Comparison of ENCODE assay signal across 25 cellular contexts in the genomic region with DNA sequence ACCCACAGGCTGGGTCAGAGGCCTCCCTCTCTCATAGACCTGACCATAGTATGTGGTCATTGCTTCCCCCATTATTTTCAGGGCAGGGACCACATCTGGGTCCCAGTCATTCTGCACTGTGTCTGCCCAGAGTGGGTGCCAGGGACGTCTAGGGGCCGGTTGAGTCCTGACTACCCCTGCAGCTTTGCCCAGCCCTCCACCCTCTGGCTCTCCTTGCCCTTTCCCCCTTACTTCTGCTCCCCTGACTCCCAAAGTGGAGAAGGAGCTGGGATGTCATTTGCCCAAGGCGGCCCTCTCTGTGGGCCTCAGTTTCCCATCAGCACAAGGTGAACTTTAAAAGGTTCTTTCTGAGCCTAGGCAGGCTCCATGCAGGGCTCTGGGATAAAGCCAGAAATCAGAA. TPM values are rescaled to one million over a fixed set of nuclear protein-coding genes. Genes with fewer than 3 reads are reported as not detected.
A peak's percentile ranks its signal among the peaks of the same experiment; 100 is the strongest.
DNase-seq lines count a peak whose midpoint lies in the region; ATAC-seq and TF ChIP-seq lines count a peak whose summit lies in the region.
"Had no signal": no experiment of that assay in that cellular context is flagged by ENCODE, and none has a peak within 500 bp of the region (broad histone marks: within the 10 kb centered on the region; RNA-seq: fewer than 3 reads in every experiment).

No MANE protein-coding gene starts in this region.

- no peaks in the 10 kb centered on the region for H3K9me3 Mint-ChIP-seq in activated naive CD8-positive, alpha-beta T cell treated with anti-CD3 and anti-CD28 coated beads, Interleukin-2, amount 10 ng/mL, durations not matched to agents 7 days and 5 days
- H3K9me3 Mint-ChIP-seq in activated naive CD8-positive, alpha-beta T cell treated with anti-CD3 and anti-CD28 coated beads, Interleukin-2, amount 50 U/mL, for 24 hours, result no peaks in the 10 kb centered on the region
- H3K9me3 Mint-ChIP-seq: activated naive CD4-positive, alpha-beta T cell treated with anti-CD3 and anti-CD28 coated beads, Interleukin-2, amount 50 U/mL, for 24 hours; IgD-negative memory B cell; T-helper 2 cell treated with Interferon-gamma antibody and Interleukin-4, amounts not matched to agents 5 μg/mL and 100 μg/mL, for 36 hours; type B pancreatic cell had no signal

- ATAC-seq in activated naive CD8-positive, alpha-beta T cell treated with anti-CD3 and anti-CD28 coated beads, Interleukin-2, amount 10 ng/mL, durations not matched to agents 7 days and 5 days (ENCODE audit: low read depth), result no peak
- no peak for ATAC-seq in activated naive CD8-positive, alpha-beta T cell treated with anti-CD3 and anti-CD28 coated beads, Interleukin-2, amount 50 U/mL, for 24 hours
- ATAC-seq in T-helper 17 cell (no peak), HG02981 (IDR thresholded peaks at IDR 0.05; ENCODE audit: unreplicated experiment) (no peak)
- ATAC-seq: HCT116, left lung, Panc1 had no signal

- H3K4me1 ChIP-seq in esophagus (ENCODE audit: control insufficient read depth in 2 of 2, insufficient read depth in 2 of 2, low read length in 1 of 2), result peaks cover 7 to 14% of the 10 kb centered on the region in 2 donors
- peaks cover 20% of the 10 kb centered on the region for H3K4me1 ChIP-seq in suprapubic skin

- no peak for TF ChIP-seq CTCF in suprapubic skin (IDR thresholded peaks at IDR 0.05)

- no peak for TF ChIP-seq EP300 in suprapubic skin (IDR thresholded peaks at IDR 0.05)

- no peak for DNase-seq in activated naive CD8-positive, alpha-beta T cell treated with anti-CD3 and anti-CD28 coated beads, Interleukin-2, amount 10 ng/mL, durations not matched to agents 7 days and 5 days
- no peak for DNase-seq in activated naive CD8-positive, alpha-beta T cell treated with anti-CD3 and anti-CD28 coated beads, Interleukin-2, amount 50 U/mL, for 24 hours
- DNase-seq in T-helper 17 cell (no peak), suprapubic skin (ENCODE audit: low spot score in 2 of 2) (peak; percentile 8 to 53), H7 (no peak)
- no peak for DNase-seq in activated CD4-positive, alpha-beta T cell treated with anti-CD3 and anti-CD28 coated beads, Interleukin-2, amount 50 U/mL, for 48 hours
- DNase-seq: DMS153; effector CD4-positive, alpha-beta T cell; mesenchymal stem cell; NCI-H1436; NCI-H2081 treated with DMSO at 0.1 percent for 48 hours; NCI-H345; SHP77 had no signal

- H3K9me3 ChIP-seq in T-helper 17 cell (ENCODE audit: control insufficient read depth, low read length, poor library complexity, severe bottlenecking) (no peaks in the 10 kb centered on the region), esophagus (ENCODE audit: control insufficient read depth in 2 of 2, insufficient read depth in 1 of 2, low read depth in 1 of 2, low read length in 1 of 2) (no peaks in the 10 kb centered on the region), suprapubic skin (no peaks in the 10 kb centered on the region)
- H3K9me3 ChIP-seq: left lung, right lobe of liver had no signal

- no peaks in the 10 kb centered on the region for H3K36me3 ChIP-seq in esophagus (ENCODE audit: control insufficient read depth in 2 of 2, insufficient read depth in 2 of 2, low read length in 1 of 2)
- H3K36me3 ChIP-seq in suprapubic skin, result no peaks in the 10 kb centered on the region
- no peaks in the 10 kb centered on the region for H3K36me3 ChIP-seq in H7 (replicated peaks; ENCODE audit: control insufficient read depth, insufficient read depth, low read length)
- H3K36me3 ChIP-seq: left lung, right lobe of liver had no signal

- peak overlapping the region; percentile 42 for H3K27ac Mint-ChIP-seq in activated naive CD8-positive, alpha-beta T cell treated with anti-CD3 and anti-CD28 coated beads, Interleukin-2, amount 10 ng/mL, durations not matched to agents 7 days and 5 days
- no peak overlapping the region for H3K27ac Mint-ChIP-seq in activated naive CD8-positive, alpha-beta T cell treated with anti-CD3 and anti-CD28 coated beads, Interleukin-2, amount 50 U/mL, for 24 hours
- peak overlapping the region; percentile 75 for H3K27ac Mint-ChIP-seq in T-helper 17 cell
- H3K27ac Mint-ChIP-seq: IgD-negative memory B cell; T-helper 2 cell treated with Interferon-gamma antibody and Interleukin-4, amounts not matched to agents 5 μg/mL and 100 μg/mL, for 36 hours; type B pancreatic cell had no signal

- no peak for TF ChIP-seq POLR2A in suprapubic skin (IDR thresholded peaks at IDR 0.05)

- no peaks in the 10 kb centered on the region for H3K27me3 Mint-ChIP-seq in activated naive CD8-positive, alpha-beta T cell treated with anti-CD3 and anti-CD28 coated beads, Interleukin-2, amount 10 ng/mL, durations not matched to agents 7 days and 5 days
- no peaks in the 10 kb centered on the region for H3K27me3 Mint-ChIP-seq in activated naive CD8-positive, alpha-beta T cell treated with anti-CD3 and anti-CD28 coated beads, Interleukin-2, amount 50 U/mL, for 24 hours
- no peaks in the 10 kb centered on the region for H3K27me3 Mint-ChIP-seq in T-helper 17 cell
- H3K27me3 Mint-ChIP-seq: activated naive CD4-positive, alpha-beta T cell treated with anti-CD3 and anti-CD28 coated beads, Interleukin-2, amount 50 U/mL, for 24 hours; IgD-negative memory B cell had no signal

- H3K27ac ChIP-seq in esophagus (ENCODE audit: low read depth in 2 of 2, low read length in 1 of 2), result peak overlapping the region; percentile 65 to 97
- H3K27ac ChIP-seq in suprapubic skin, result no peak overlapping the region
- H3K27ac ChIP-seq: left lung had no signal

- POLR2A ChIA-PET in activated naive CD8-positive, alpha-beta T cell treated with anti-CD3 and anti-CD28 coated beads, Interleukin-2, amount 10 ng/mL, durations not matched to agents 7 days and 5 days (lab: Charles Lee), result no interaction called here

- H3K4me3 ChIP-seq in esophagus (ENCODE audit: low read depth in 1 of 2, low read length in 2 of 2) (no peak overlapping the region), suprapubic skin (no peak overlapping the region), H7 (ENCODE audit: insufficient read depth, low read depth, low read length) (no peak overlapping the region)
- H3K4me3 ChIP-seq: left lung, right lobe of liver had no signal

- WGBS in esophagus, 2 donors, result 94 to 97% methylated on average over 3 of the region's 3 CpGs
- WGBS in suprapubic skin, result 93% methylated on average over 3 of the region's 3 CpGs

- H3K27me3 ChIP-seq in esophagus (ENCODE audit: control insufficient read depth in 1 of 2, insufficient read depth in 2 of 2, low read length in 2 of 2) (no peaks in the 10 kb centered on the region), suprapubic skin (peaks cover 16% of the 10 kb centered on the region), H7 (ENCODE audit: control insufficient read depth, insufficient read depth, low read length) (peaks cover 12% of the 10 kb centered on the region)
- H3K27me3 ChIP-seq: right lobe of liver had no signal

- H3K36me3 Mint-ChIP-seq in activated naive CD8-positive, alpha-beta T cell treated with anti-CD3 and anti-CD28 coated beads, Interleukin-2, amount 10 ng/mL, durations not matched to agents 7 days and 5 days, result no peaks in the 10 kb centered on the region
- H3K36me3 Mint-ChIP-seq in activated naive CD8-positive, alpha-beta T cell treated with anti-CD3 and anti-CD28 coated beads, Interleukin-2, amount 50 U/mL, for 24 hours (ENCODE audit: low read depth), result no peaks in the 10 kb centered on the region
- H3K36me3 Mint-ChIP-seq in T-helper 17 cell (ENCODE audit: low read depth), result no peaks in the 10 kb centered on the region
- H3K36me3 Mint-ChIP-seq: activated naive CD4-positive, alpha-beta T cell treated with anti-CD3 and anti-CD28 coated beads, Interleukin-2, amount 50 U/mL, for 24 hours; IgD-negative memory B cell; type B pancreatic cell had no signal

- no peak overlapping the region for H3K4me3 Mint-ChIP-seq in activated naive CD8-positive, alpha-beta T cell treated with anti-CD3 and anti-CD28 coated beads, Interleukin-2, amount 10 ng/mL, durations not matched to agents 7 days and 5 days
- H3K4me3 Mint-ChIP-seq in activated naive CD8-positive, alpha-beta T cell treated with anti-CD3 and anti-CD28 coated beads, Interleukin-2, amount 50 U/mL, for 24 hours, result no peak overlapping the region
- no peak overlapping the region for H3K4me3 Mint-ChIP-seq in T-helper 17 cell
- H3K4me3 Mint-ChIP-seq: activated naive CD4-positive, alpha-beta T cell treated with anti-CD3 and anti-CD28 coated beads, Interleukin-2, amount 50 U/mL, for 24 hours; T-helper 2 cell treated with Interferon-gamma antibody and Interleukin-4, amounts not matched to agents 5 μg/mL and 100 μg/mL, for 36 hours; type B pancreatic cell had no signal

- peaks cover 37% of the 10 kb centered on the region for H3K4me1 Mint-ChIP-seq in activated naive CD8-positive, alpha-beta T cell treated with anti-CD3 and anti-CD28 coated beads, Interleukin-2, amount 10 ng/mL, durations not matched to agents 7 days and 5 days
- peaks cover 33% of the 10 kb centered on the region for H3K4me1 Mint-ChIP-seq in activated naive CD8-positive, alpha-beta T cell treated with anti-CD3 and anti-CD28 coated beads, Interleukin-2, amount 50 U/mL, for 24 hours
- H3K4me1 Mint-ChIP-seq in T-helper 17 cell, result peaks cover 22% of the 10 kb centered on the region

RNA-seq across cellular contexts. Expression of a gene that starts 4.3 kb away (rescaled TPM):
- total RNA-seq in activated naive CD8-positive, alpha-beta T cell treated with anti-CD3 and anti-CD28 coated beads, Interleukin-2, amount 10 ng/mL, durations not matched to agents 7 days and 5 days, result 10 to 100 TPM in 1 of 2 experiments, 1 to 10 TPM in 1; 9.0 to 10.1 TPM
- total RNA-seq in T-helper 17 cell (10 to 100 TPM; 10.4 to 11.2 TPM), suprapubic skin (10 to 100 TPM; 37.4 to 64.0 (median 58.0) TPM)
- polyA plus RNA-seq in esophagus, result 10 to 100 TPM; 83.5 to 92.9 TPM
- 0.92 and 1.2 TPM in 2 replicates for total RNA-seq in H7 (2014; rRNA removed; shearing (Covaris generic))
- total RNA-seq: fibroblast of villous mesenchyme had no signal
- polyA plus RNA-seq: BJ had no signal

RNA-seq across cellular contexts. Expression of a gene that starts 41.1 kb away (rescaled TPM):
- total RNA-seq in activated naive CD8-positive, alpha-beta T cell treated with anti-CD3 and anti-CD28 coated beads, Interleukin-2, amount 10 ng/mL, durations not matched to agents 7 days and 5 days, result 1 to 10 TPM; 3.9 to 4.3 TPM
- total RNA-seq in T-helper 17 cell (under 1 TPM; 0.37 to 0.80 TPM), suprapubic skin (1 to 10 TPM; 3.2 to 8.7 (median 5.8) TPM)
- 1 to 10 TPM; 1.5 to 2.5 TPM for polyA plus RNA-seq in esophagus
- 25.2 and 27.9 TPM in 2 replicates for total RNA-seq in H7 (2014; rRNA removed; shearing (Covaris generic))

Comparison
In these comparisons a context has a peak if more than half of its experiments do, and no peak if none do; other contexts are left out.
1. DNase-seq: peak in suprapubic skin (2 of 2); none in activated naive CD8-positive, alpha-beta T cell treated with anti-CD3 and anti-CD28 coated beads, Interleukin-2, amount 10 ng/mL, durations not matched to agents 7 days and 5 days (single experiment), activated naive CD8-positive, alpha-beta T cell treated with anti-CD3 and anti-CD28 coated beads, Interleukin-2, amount 50 U/mL, for 24 hours (single experiment), T-helper 17 cell (0 of 3), activated CD4-positive, alpha-beta T cell treated with anti-CD3 and anti-CD28 coated beads, Interleukin-2, amount 50 U/mL, for 48 hours (0 of 2) and H7 (single experiment).